In genomic region chr19:10580979-10581631, GRCh38 we compare ENCODE assay signal across 8 cellular contexts. TPM values are rescaled to one million over a fixed set of nuclear protein-coding genes. Genes with fewer than 3 reads are reported as not detected.
A peak's percentile ranks its signal among the peaks of the same experiment; 100 is the strongest.
DNase-seq lines count a peak whose midpoint lies in the region; ATAC-seq, FAIRE-seq and TF ChIP-seq lines count a peak whose summit lies in the region.

No MANE protein-coding gene starts in this region.

- no peaks in the 10 kb centered on the region for H3K9me3 ChIP-seq in osteoblast (ENCODE audit: low read depth, low read length)
- no peaks in the 10 kb centered on the region for H3K9me3 ChIP-seq in suprapubic skin

- no peak for TF ChIP-seq EP300 in suprapubic skin (IDR thresholded peaks at IDR 0.05)

- H3K27me3 ChIP-seq in osteoblast (ENCODE audit: insufficient read depth, low read length) (no peaks in the 10 kb centered on the region), suprapubic skin (no peaks in the 10 kb centered on the region)

- H3K4me1 ChIP-seq in osteoblast (ENCODE audit: insufficient read depth, low read length): no peaks in the 10 kb centered on the region
- peaks cover 7% of the 10 kb centered on the region for H3K4me1 ChIP-seq in suprapubic skin

- H3K27ac ChIP-seq in osteoblast (ENCODE audit: low read depth, low read length) (no peak overlapping the region), suprapubic skin (no peak overlapping the region)

- no peaks in the 10 kb centered on the region for H3K36me3 ChIP-seq in osteoblast (ENCODE audit: insufficient read depth, low read length)
- H3K36me3 ChIP-seq in suprapubic skin: peaks cover 6% of the 10 kb centered on the region

- FAIRE-seq in G401.6 (lab: Jason Lieb, UNC): peak; percentile 96
- no peak for FAIRE-seq in frontal cortex (lab: Jason Lieb, UNC)

- H3K4me3 ChIP-seq in osteoblast (ENCODE audit: insufficient read depth, low read length) (peak overlapping the region; percentile 57), suprapubic skin (no peak overlapping the region)

- H3K4me2 ChIP-seq in osteoblast (ENCODE audit: insufficient read depth, low read length): peak overlapping the region; percentile 83

- peak overlapping the region; percentile 94 for H2AFZ ChIP-seq in osteoblast (ENCODE audit: low read length)

- DNase-seq in M059J (ENCODE audit: low read depth): peak; percentile 86
- DNase-seq in SIG-M5 (lab: John Stamatoyannopoulos, UW): peak; percentile 44
- DNase-seq in activated T-helper 9 cell treated with anti-CD3 and anti-CD28 coated beads, Interleukin-2, amount 50 U/mL, for 16 hours (ENCODE audit: low read depth): peak; percentile 77
- DNase-seq in frontal cortex (ENCODE audit: low spot score in 2 of 2): peak; percentile 68 to 85
- DNase-seq in osteoblast (ENCODE audit: insufficient read length, low spot score, missing footprints): peak; percentile 95
- DNase-seq in suprapubic skin (ENCODE audit: low spot score in 2 of 2): peak; percentile 92 to 95

- no peaks in the 10 kb centered on the region for H3K79me2 ChIP-seq in osteoblast (ENCODE audit: insufficient read depth, low read length)

- TF ChIP-seq POLR2A in suprapubic skin (IDR thresholded peaks at IDR 0.05): no peak

- H4K20me1 ChIP-seq in osteoblast (ENCODE audit: insufficient read depth, low read length): no peaks in the 10 kb centered on the region

- no peak for ATAC-seq in GM21367 (IDR thresholded peaks at IDR 0.05; ENCODE audit: unreplicated experiment)

- TF ChIP-seq CTCF in osteoblast (IDR thresholded peaks at IDR 0.05; ENCODE audit: extremely low read depth, low read depth, low read length): peak; percentile 100
- peak; percentile 96 to 100 for TF ChIP-seq CTCF in suprapubic skin (IDR thresholded peaks at IDR 0.05)

- 28% methylated on average over 20 of the region's 31 CpGs for WGBS in suprapubic skin

RNA-seq across cellular contexts. Expression of gene AP1M2, which starts 6.0 kb away (rescaled TPM):
- 2.2 and 9.0 TPM in 2 replicates for total RNA-seq in M059J (2014; rRNA removed; shearing (Covaris generic))
- 0.41 TPM for total RNA-seq in frontal cortex
- 0.29 and 0.72 TPM in 2 replicates for total RNA-seq in osteoblast
- 10 to 100 TPM; 28.9 to 65.9 (median 59.1) TPM for total RNA-seq in suprapubic skin

RNA-seq across cellular contexts. Expression of gene CDKN2D, which starts 12.3 kb away (rescaled TPM):
- total RNA-seq in M059J (2014; rRNA removed; shearing (Covaris generic)): 11.1 and 21.0 TPM in 2 replicates
- total RNA-seq in frontal cortex (73.0 TPM), osteoblast (4.0 and 5.3 TPM in 2 replicates), suprapubic skin (10 to 100 TPM in 2 of 4 donors, 1 to 10 TPM in 2; 8.9 to 11.6 (median 10.3) TPM)

RNA-seq across cellular contexts. Expression of gene KRI1, which starts 15.3 kb away (rescaled TPM):
- 10.2 and 10.5 TPM in 2 replicates for total RNA-seq in M059J (2014; rRNA removed; shearing (Covaris generic))
- 2.0 TPM for total RNA-seq in frontal cortex
- 5.4 and 5.9 TPM in 2 replicates for total RNA-seq in osteoblast
- total RNA-seq in suprapubic skin: 10 to 100 TPM; 19.1 to 46.9 (median 24.5) TPM

RNA-seq across cellular contexts. Expression of gene ATG4D, which starts 37.4 kb away (rescaled TPM):
- 24.3 and 40.1 TPM in 2 replicates for total RNA-seq in M059J (2014; rRNA removed; shearing (Covaris generic))
- 7.3 TPM for total RNA-seq in frontal cortex
- 11.6 and 12.7 TPM in 2 replicates for total RNA-seq in osteoblast
- 10 to 100 TPM; 52.2 to 80.8 (median 63.6) TPM for total RNA-seq in suprapubic skin

RNA-seq across cellular contexts. Expression of gene SLC44A2, which starts 44.2 kb away (rescaled TPM):
- total RNA-seq in M059J (2014; rRNA removed; shearing (Covaris generic)): 34.1 and 42.4 TPM in 2 replicates
- total RNA-seq in frontal cortex (18.8 TPM), osteoblast (43.0 and 49.9 TPM in 2 replicates), suprapubic skin (100 to 1,000 TPM in 1 of 4 donors, 10 to 100 TPM in 3; 59.1 to 108 (median 94.5) TPM)

Comparison
In these comparisons a context has a peak if more than half of its experiments do, and no peak if none do; other contexts are left out.
1. DNase-seq: peak in every context shown above with its lines; median percentile 95 in osteoblast; 94 in suprapubic skin; 86 in M059J; 77 in activated T-helper 9 cell treated with anti-CD3 and anti-CD28 coated beads, Interleukin-2, amount 50 U/mL, for 16 hours; 76 in frontal cortex; 44 in SIG-M5.